19 cellular contexts compared by ENCODE assay signal in genomic region chr3:18302517-18302916, GRCh38.
A peak's percentile ranks its signal among the peaks of the same experiment; 100 is the strongest.
DNase-seq lines count a peak whose midpoint lies in the region; ATAC-seq, FAIRE-seq and TF ChIP-seq lines count a peak whose summit lies in the region.
"Had no signal": no experiment of that assay in that cellular context is flagged by ENCODE, and none has a peak within 500 bp of the region (broad histone marks: within the 10 kb centered on the region; RNA-seq: fewer than 3 reads in every experiment).

No MANE protein-coding gene starts in this region.

- no peaks in the 10 kb centered on the region for H3K4me1 ChIP-seq in HepG2 (ENCODE audit: insufficient read depth, low read length)
- H3K4me1 ChIP-seq in right lobe of liver: no peaks in the 10 kb centered on the region
- no peaks in the 10 kb centered on the region for H3K4me1 ChIP-seq in PC-3 (ENCODE audit: insufficient read depth, low read length)
- H3K4me1 ChIP-seq: ascending aorta, Caco-2, colonic mucosa, right atrium auricular region, SJCRH30 had no signal

- H3K79me2 ChIP-seq in HepG2 (ENCODE audit: insufficient read depth, low read length): no peaks in the 10 kb centered on the region
- H3K79me2 ChIP-seq in PC-3 (ENCODE audit: low read length): no peaks in the 10 kb centered on the region

- H3K36me3 ChIP-seq in HepG2 (replicated peaks in 1 of 2; ENCODE audit: control insufficient read depth in 1 of 2, insufficient read depth in 2 of 2, low read length in 2 of 2) (no peaks in the 10 kb centered on the region), right lobe of liver (no peaks in the 10 kb centered on the region), PC-3 (ENCODE audit: low read depth, low read length) (0 out of 2 replicates have a peak, but pooled peaks cover 3% of the 10 kb centered on the region)
- H3K36me3 ChIP-seq: ascending aorta, colonic mucosa, right atrium auricular region, SJCRH30 had no signal

- DNase-seq in HepG2 (ENCODE audit: low spot score) (no peak), right lobe of liver (no peak), PC-3 (peak; percentile 18), fibroblast of pulmonary artery (ENCODE audit: low read depth) (peak; percentile 40), putamen (ENCODE audit: low spot score) (no peak), left ventricle myocardium superior (no peak), HUDEP-2 (lab: John Stamatoyannopoulos, UW; ENCODE audit: unreplicated experiment in 76 of 76) (no peak)
- DNase-seq: activated CD4-positive, alpha-beta T cell treated with anti-CD3 and anti-CD28 coated beads for 4 hours; activated naive CD4-positive, alpha-beta T cell; Caco-2; colonic mucosa; kidney glomerular epithelial cell; SJCRH30; stimulated activated CD4-positive, alpha-beta T cell treated with anti-CD3 and anti-CD28 coated beads, Interleukin-1b, Interleukin-23, amount 100 ng/mL, for 48 hours; substantia nigra had no signal

- ATAC-seq in HepG2: no peak
- ATAC-seq in right lobe of liver: no peak
- no peak for ATAC-seq in PC-3
- ATAC-seq in left ventricle myocardium superior: no peak
- no peak for ATAC-seq in HG03025 (IDR thresholded peaks at IDR 0.05; ENCODE audit: low FRiP score, unreplicated experiment)

- TF ChIP-seq CTCF in HepG2 (CRISPR knock-in tag; IDR thresholded peaks at IDR 0.05) (no peak), right lobe of liver (IDR thresholded peaks at IDR 0.05) (no peak), PC-3 (conservative IDR thresholded peaks at IDR 0.05; ENCODE audit: low read depth, low read length) (no peak), fibroblast of pulmonary artery (IDR thresholded peaks at IDR 0.05; ENCODE audit: low read length, missing control alignments) (no peak)

- H3K27me3 ChIP-seq in HepG2 (ENCODE audit: control insufficient read depth in 1 of 2, insufficient read depth in 2 of 2, low read length in 2 of 2): no peaks in the 10 kb centered on the region
- H3K27me3 ChIP-seq in right lobe of liver: no peaks in the 10 kb centered on the region
- H3K27me3 ChIP-seq in PC-3 (ENCODE audit: low read length): no peaks in the 10 kb centered on the region
- H3K27me3 ChIP-seq: ascending aorta, colonic mucosa, right atrium auricular region, SJCRH30 had no signal

- H3K27ac ChIP-seq in HepG2 (ENCODE audit: extremely low read length, insufficient read depth, low read length): no peak overlapping the region
- H3K27ac ChIP-seq in right lobe of liver: no peak overlapping the region
- H3K27ac ChIP-seq in PC-3 (ENCODE audit: low read length): no peak overlapping the region
- H3K27ac ChIP-seq: ascending aorta, colonic mucosa, right atrium auricular region, SJCRH30 had no signal

- 0% methylated on average over 1 of the region's 1 CpG for WGBS in HepG2 (ENCODE audit: low lambda C conversion rate)
- 80% methylated on average over 1 of the region's 1 CpG for WGBS in right lobe of liver (ENCODE audit: insufficient coverage, low coverage, low lambda C conversion rate, missing lambda C conversion rate)

- no peak overlapping the region for H2AFZ ChIP-seq in HepG2 (ENCODE audit: low read length)
- H2AFZ ChIP-seq in PC-3 (ENCODE audit: low read length): no peak overlapping the region

- no peaks in the 10 kb centered on the region for H3K9me2 ChIP-seq in PC-3 (replicated peaks; ENCODE audit: low read length)

- TF ChIP-seq POLR2A in HepG2 (IDR thresholded peaks at IDR 0.05; ENCODE audit: insufficient read depth in 1 of 2, low read depth in 2 of 2, low read length in 2 of 2): no peak
- no peak for TF ChIP-seq POLR2A in right lobe of liver (IDR thresholded peaks at IDR 0.05)

- in situ Hi-C loops in HepG2 (cut with HindIII; ENCODE audit: extremely low pct_ligation_motif_present, low pct_unique_long_range_greater_than_20kb): no loop called here

- H3K4me2 ChIP-seq in HepG2 (ENCODE audit: low read depth, low read length): no peak overlapping the region
- no peak overlapping the region for H3K4me2 ChIP-seq in PC-3 (ENCODE audit: low read length)

- H3K4me3 ChIP-seq in HepG2 (replicated peaks in 1 of 3; ENCODE audit: insufficient read depth in 1 of 3, low read depth in 2 of 3, low read length in 3 of 3) (no peak overlapping the region), right lobe of liver (no peak overlapping the region), PC-3 (ENCODE audit: low read length) (no peak overlapping the region), fibroblast of pulmonary artery (replicated peaks; ENCODE audit: low read depth, low read length) (no peak overlapping the region)
- H3K4me3 ChIP-seq: ascending aorta, colonic mucosa, right atrium auricular region, SJCRH30 had no signal

- no peaks in the 10 kb centered on the region for H3F3A ChIP-seq in PC-3 (ENCODE audit: low read length, unreplicated experiment)

- H3K9ac ChIP-seq in HepG2 (ENCODE audit: insufficient read depth, low read depth, low read length): no peak overlapping the region
- no peak overlapping the region for H3K9ac ChIP-seq in PC-3 (ENCODE audit: low read length)

- BruUV-seq in HepG2 (replicated peaks; lab: Mats Ljungman, UMichigan) (no TSS peak), PC-3 (replicated peaks; lab: Mats Ljungman, UMichigan) (no TSS peak)

- peaks cover under 1% of the 10 kb centered on the region; the same call in 1 of the 2 replicates for H3K9me3 ChIP-seq in HepG2 (ENCODE audit: low read length)
- H3K9me3 ChIP-seq in right lobe of liver: no peaks in the 10 kb centered on the region
- 0 out of 2 replicates have a peak, but pooled peaks cover 5% of the 10 kb centered on the region for H3K9me3 ChIP-seq in PC-3 (ENCODE audit: low read length)
- H3K9me3 ChIP-seq: ascending aorta, Caco-2, colonic mucosa, SJCRH30 had no signal

- TF ChIP-seq RAD21 in HepG2 (CRISPR knock-in tag; IDR thresholded peaks at IDR 0.05): no peak

- POLR2A ChIA-PET in HepG2 (lab: Yijun Ruan, JAX): no interaction called here
- POLR2A ChIA-PET in PC-3 (lab: Charles Lee; ENCODE audit: unreplicated experiment): no interaction called here

- TF ChIP-seq EP300 in HepG2 (IDR thresholded peaks at IDR 0.05; ENCODE audit: low read depth in 2 of 2, low read length in 2 of 2) (no peak), HepG2 (CRISPR knock-in tag; IDR thresholded peaks at IDR 0.05; ENCODE audit: borderline replicate concordance) (no peak)

- intact Hi-C loops in HepG2 (cut with micrococcal nuclease; ENCODE audit: unreplicated experiment): no loop called here
- intact Hi-C loops in right lobe of liver (cut with DNase I): no loop called here
- intact Hi-C loops in PC-3 (cut with micrococcal nuclease): no loop called here
- intact Hi-C loops in left ventricle myocardium superior (cut with micrococcal nuclease): no loop called here

- H4K20me1 ChIP-seq in HepG2 (ENCODE audit: insufficient read depth, low read length): no peaks in the 10 kb centered on the region
- no peaks in the 10 kb centered on the region for H4K20me1 ChIP-seq in PC-3 (ENCODE audit: low read length)

- CTCF ChIA-PET in HepG2 (lab: Yijun Ruan, JAX; ENCODE audit: low intra/inter-chr PET ratio, low total read pairs): no interaction called here
- CTCF ChIA-PET in PC-3 (lab: Charles Lee): no interaction called here

- FAIRE-seq in HepG2 (lab: Jason Lieb, UNC): no peak
- FAIRE-seq: endothelial cell of umbilical vein had no signal

TF ChIP-seq in HepG2, 621 proteins besides CTCF, POLR2A, EP300 and RAD21 (continues in another document):
- TF ChIP-seq ZNF33A (CRISPR knock-in tag; IDR thresholded peaks at IDR 0.05; ENCODE audit: borderline replicate concordance) (no peak), ZMYM3 (CRISPR knock-in tag; IDR thresholded peaks at IDR 0.05) (no peak), TOE1 (CRISPR knock-in tag; IDR thresholded peaks at IDR 0.05) (no peak), ZNF746 (CRISPR knock-in tag; IDR thresholded peaks at IDR 0.05) (no peak), KLF11 (CRISPR knock-in tag; IDR thresholded peaks at IDR 0.05) (no peak), ZBTB39 (CRISPR knock-in tag; IDR thresholded peaks at IDR 0.05) (no peak), ATF7 (IDR thresholded peaks at IDR 0.05) (0 out of 2 replicates have a peak, but pooled peaks have one; percentile 3), ATF7 (CRISPR knock-in tag; IDR thresholded peaks at IDR 0.05) (no peak)

Comparison
In these comparisons a context has a peak if more than half of its experiments do, and no peak if none do; other contexts are left out.
1. DNase-seq: peak in PC-3 (single experiment) and fibroblast of pulmonary artery (single experiment); none in HepG2 (single experiment), right lobe of liver (0 of 3), putamen (single experiment), left ventricle myocardium superior (single experiment) and HUDEP-2 (0 of 76).